Comparison of ENCODE assay signal across 30 cellular contexts in the genomic region with DNA sequence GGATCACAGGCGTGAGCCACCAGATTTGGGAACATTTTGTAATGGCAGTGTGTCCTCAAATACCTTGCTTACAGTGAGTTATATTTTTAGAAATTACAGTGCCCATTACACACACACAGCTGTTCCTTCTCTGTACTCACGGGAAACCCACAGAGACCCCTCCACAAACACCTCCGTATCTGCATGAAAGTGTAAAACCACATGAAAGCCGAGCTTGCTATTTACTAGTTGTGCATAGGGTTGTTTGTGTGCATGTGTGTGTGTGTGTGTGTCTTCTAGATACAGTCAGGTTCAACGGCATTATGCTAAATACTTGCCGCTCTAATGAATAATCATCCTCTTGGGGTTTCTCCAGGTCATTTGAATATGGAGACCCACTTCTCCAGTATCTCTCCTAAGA. TPM values are rescaled to one million over a fixed set of nuclear protein-coding genes. Genes with fewer than 3 reads are reported as not detected.
A peak's percentile ranks its signal among the peaks of the same experiment; 100 is the strongest.
DNase-seq lines count a peak whose midpoint lies in the region; ATAC-seq and TF ChIP-seq lines count a peak whose summit lies in the region.
"Had no signal": no experiment of that assay in that cellular context is flagged by ENCODE, and none has a peak within 500 bp of the region (broad histone marks: within the 10 kb centered on the region; RNA-seq: fewer than 3 reads in every experiment).

No MANE protein-coding gene starts in this region.

- peaks cover 44% of the 10 kb centered on the region for H3K27me3 Mint-ChIP-seq in activated naive CD4-positive, alpha-beta T cell treated with anti-CD3 and anti-CD28 coated beads, Interleukin-2, amount 10 ng/mL, durations not matched to agents 7 days and 5 days

- H3K9me3 Mint-ChIP-seq in activated naive CD4-positive, alpha-beta T cell treated with anti-CD3 and anti-CD28 coated beads, Interleukin-2, amount 10 ng/mL, durations not matched to agents 7 days and 5 days: peaks cover 4% of the 10 kb centered on the region

- peaks cover 13% of the 10 kb centered on the region for H3K4me1 Mint-ChIP-seq in activated naive CD4-positive, alpha-beta T cell treated with anti-CD3 and anti-CD28 coated beads, Interleukin-2, amount 10 ng/mL, durations not matched to agents 7 days and 5 days

- H3K9me3 ChIP-seq in right cardiac atrium (ENCODE audit: control insufficient read depth, low read length): no peaks in the 10 kb centered on the region
- H3K9me3 ChIP-seq: ascending aorta, MG63, ovary, right atrium auricular region, SJCRH30 had no signal

- no peaks in the 10 kb centered on the region for H3K36me3 Mint-ChIP-seq in activated naive CD4-positive, alpha-beta T cell treated with anti-CD3 and anti-CD28 coated beads, Interleukin-2, amount 10 ng/mL, durations not matched to agents 7 days and 5 days

- H3K27me3 ChIP-seq in right cardiac atrium (ENCODE audit: control insufficient read depth, insufficient read depth): no peaks in the 10 kb centered on the region
- H3K27me3 ChIP-seq: ascending aorta, foreskin keratinocyte, hepatocyte, ovary, right atrium auricular region had no signal

- no peak for TF ChIP-seq CTCF in GM20000 (IDR thresholded peaks at IDR 0.05; ENCODE audit: extremely low read depth, missing control alignments)

- no peaks in the 10 kb centered on the region for H3K4me1 ChIP-seq in right cardiac atrium (ENCODE audit: control insufficient read depth, insufficient read depth, low read length)
- H3K4me1 ChIP-seq: ascending aorta, foreskin keratinocyte, right atrium auricular region, SJCRH30 had no signal

- CTCF ChIA-PET in activated naive CD4-positive, alpha-beta T cell treated with anti-CD3 and anti-CD28 coated beads, Interleukin-2, amount 10 ng/mL, durations not matched to agents 7 days and 5 days (lab: Charles Lee): no interaction called here

- H3K4me3 Mint-ChIP-seq in activated naive CD4-positive, alpha-beta T cell treated with anti-CD3 and anti-CD28 coated beads, Interleukin-2, amount 10 ng/mL, durations not matched to agents 7 days and 5 days: no peak overlapping the region
- H3K4me3 Mint-ChIP-seq: HFFc6; T-helper 1 cell treated with Interleukin-12 subunit alpha and Interleukin-12 subunit beta and Interleukin-4 antibody, amounts not matched to agents 30 μg/mL and 1 μg/mL, for 36 hours had no signal

- WGBS in right cardiac atrium: 78% methylated on average over 6 of the region's 6 CpGs

- no peak overlapping the region for H3K27ac ChIP-seq in right cardiac atrium (ENCODE audit: low read length)
- H3K27ac ChIP-seq: ascending aorta, dorsolateral prefrontal cortex, epithelial cell of prostate, foreskin keratinocyte, hepatocyte, ovary, right atrium auricular region, SJCRH30 had no signal

- no peak overlapping the region for H3K27ac Mint-ChIP-seq in activated naive CD4-positive, alpha-beta T cell treated with anti-CD3 and anti-CD28 coated beads, Interleukin-2, amount 10 ng/mL, durations not matched to agents 7 days and 5 days
- H3K27ac Mint-ChIP-seq: HFFc6; T-helper 1 cell treated with Interleukin-12 subunit alpha and Interleukin-12 subunit beta and Interleukin-4 antibody, amounts not matched to agents 30 μg/mL and 1 μg/mL, for 36 hours had no signal

- ATAC-seq in right cardiac atrium (no peak), GM18858 (IDR thresholded peaks at IDR 0.05; ENCODE audit: unreplicated experiment) (no peak), Right ventricle myocardium inferior (no peak)
- ATAC-seq: foreskin keratinocyte had no signal

- peak; percentile 32 for DNase-seq in activated naive CD4-positive, alpha-beta T cell treated with anti-CD3 and anti-CD28 coated beads, Interleukin-2, amount 10 ng/mL, durations not matched to agents 7 days and 5 days
- DNase-seq in activated naive CD4-positive, alpha-beta T cell treated with anti-CD3 and anti-CD28 coated beads, Interleukin-2, amount 50 U/mL, for 16 hours: no peak
- DNase-seq in GM20000 (ENCODE audit: low spot score) (peak; percentile 32), RPMI8226 (peak; percentile 24), right cardiac atrium (no peak), Right ventricle myocardium inferior (ENCODE audit: missing footprints) (no peak)
- peak; percentile 14 to 21 for DNase-seq in stimulated activated CD8-positive, alpha-beta memory T cell treated with anti-CD3 and anti-CD28 coated beads, Interleukin-7, amount 100 ng/mL, for 4 hours (ENCODE audit: low read depth in 2 of 2)
- DNase-seq: activated CD4-positive, alpha-beta T cell treated with anti-CD3 and anti-CD28 coated beads for 4 hours; activated CD8-positive, alpha-beta memory T cell treated with anti-CD3 and anti-CD28 coated beads, Interleukin-2, amount 50 U/mL, for 4 hours; activated effector memory CD4-positive, alpha-beta T cell treated with Interleukin-2 at 50 U/mL for 16 hours; central memory CD4-positive, alpha-beta T cell; dorsolateral prefrontal cortex; foreskin keratinocyte; HFFc6; MG63; NCI-H1436 treated with DMSO at 0.1 percent for 48 hours; NCI-H2171; NCI-H774; OCI-M1; ovary; SJCRH30; stimulated activated naive CD4-positive, alpha-beta T cell treated with Interleukin-2 at 50 U/mL for 16 hours had no signal

- no peak overlapping the region for H3K4me3 ChIP-seq in right cardiac atrium (ENCODE audit: low read length)
- H3K4me3 ChIP-seq: ascending aorta, dorsolateral prefrontal cortex, hepatocyte, lung, MG63, ovary, right atrium auricular region, SJCRH30 had no signal

- intact Hi-C loops in right cardiac atrium (cut with DNase I): no loop called here
- intact Hi-C loops in Right ventricle myocardium inferior (cut with DNase I): no loop called here

RNA-seq across cellular contexts. Expression of gene LILRA2, which starts 22.3 kb away (rescaled TPM):
- 1 to 10 TPM; 1.6 to 5.6 (median 3.4) TPM for total RNA-seq in right cardiac atrium
- polyA plus RNA-seq in right cardiac atrium: 0.88 TPM
- total RNA-seq in Right ventricle myocardium inferior: 3.1 TPM
- total RNA-seq: ascending aorta, foreskin keratinocyte, G401, hepatocyte, HFFc6, SJCRH30 had no signal
- polyA plus RNA-seq: foreskin keratinocyte, hepatocyte had no signal

RNA-seq across cellular contexts. Expression of gene LILRA1, which starts 42.1 kb away (rescaled TPM):
- total RNA-seq in right cardiac atrium: 1 to 10 TPM in 2 of 4 donors, under 1 TPM in 2; 0.64 to 1.5 (median 1.0) TPM
- polyA plus RNA-seq in right cardiac atrium: 0.20 TPM
- total RNA-seq in Right ventricle myocardium inferior: 0.92 TPM
- total RNA-seq: ascending aorta, foreskin keratinocyte, G401, hepatocyte, HFFc6, SJCRH30 had no signal
- polyA plus RNA-seq: foreskin keratinocyte, hepatocyte had no signal

RNA-seq across cellular contexts. Expression of gene LAIR2, which starts 48.7 kb away (rescaled TPM):
- total RNA-seq in right cardiac atrium (not detected), Right ventricle myocardium inferior (not detected)
- not detected for polyA plus RNA-seq in right cardiac atrium
- total RNA-seq: ascending aorta, foreskin keratinocyte, G401, hepatocyte, HFFc6, lung, ovary, right atrium auricular region, SJCRH30 had no signal
- polyA plus RNA-seq: foreskin keratinocyte, hepatocyte, ovary had no signal

Comparison
In these comparisons a context has a peak if more than half of its experiments do, and no peak if none do; other contexts are left out.
1. DNase-seq: peak in activated naive CD4-positive, alpha-beta T cell treated with anti-CD3 and anti-CD28 coated beads, Interleukin-2, amount 10 ng/mL, durations not matched to agents 7 days and 5 days (single experiment), GM20000 (single experiment), RPMI8226 (single experiment) and stimulated activated CD8-positive, alpha-beta memory T cell treated with anti-CD3 and anti-CD28 coated beads, Interleukin-7, amount 100 ng/mL, for 4 hours (2 of 2); none in activated naive CD4-positive, alpha-beta T cell treated with anti-CD3 and anti-CD28 coated beads, Interleukin-2, amount 50 U/mL, for 16 hours (single experiment), right cardiac atrium (0 of 3) and Right ventricle myocardium inferior (single experiment).